In the genomic region with DNA sequence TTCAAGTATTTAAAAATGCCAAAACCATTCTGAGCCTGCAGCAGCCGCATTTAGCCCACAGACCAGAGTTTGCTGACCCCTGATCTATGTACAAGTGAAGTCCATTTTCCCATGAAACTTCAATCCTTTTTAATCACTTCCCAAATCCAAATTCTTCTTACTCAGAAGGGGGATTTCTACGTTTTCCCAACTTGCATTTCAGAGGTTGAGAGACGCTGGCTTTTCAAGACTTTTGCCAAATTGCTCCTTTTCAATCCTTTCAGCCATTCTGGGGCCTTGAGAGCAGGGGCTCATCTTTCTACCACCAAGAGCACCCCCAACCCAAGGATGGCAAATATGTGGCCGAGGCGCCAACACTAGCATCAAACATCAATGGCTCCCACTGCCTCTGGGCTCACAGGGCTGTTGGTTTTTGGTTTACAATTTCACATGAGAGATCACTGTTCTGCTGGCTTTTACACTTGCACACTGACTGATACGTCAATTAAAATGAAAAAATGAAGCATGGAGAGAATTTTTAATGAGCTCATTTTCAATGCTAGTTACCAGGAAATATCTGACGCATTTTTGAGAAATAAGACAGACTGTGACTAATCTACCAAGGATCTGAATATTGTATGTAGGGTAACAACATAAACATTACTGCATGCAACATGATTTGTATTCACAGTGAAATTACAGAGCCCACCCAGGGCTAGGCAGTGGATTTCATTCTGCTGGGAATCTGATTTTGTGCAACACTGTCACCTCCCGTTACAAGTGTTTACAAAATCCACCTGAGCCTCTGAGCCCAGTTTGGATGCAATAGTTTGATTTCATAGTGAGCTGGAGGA, we compare ENCODE assay signal across 2 cellular contexts.
TF ChIP-seq lines count a peak whose summit lies in the region.

No MANE protein-coding gene starts in this region.

TF ChIP-seq in A549, 52 proteins besides CTCF, POLR2A, EP300 and RAD21:
- TF ChIP-seq FOSL2 (IDR thresholded peaks at IDR 0.05) (0 out of 2 replicates have a peak, but pooled peaks have one; percentile 26), FOSL2 (CRISPR knock-in tag; IDR thresholded peaks at IDR 0.05) (peak; percentile 78), CEBPB (IDR thresholded peaks at IDR 0.05) (peak in 1 of 2 experiments; percentile 50; a peak in 1 of 4 replicates), GATA3 (IDR thresholded peaks at IDR 0.05; ENCODE audit: borderline replicate concordance) (peak; percentile 40; the same call in 1 of the 2 replicates)

TF ChIP-seq in GM12891, 5 proteins besides CTCF, POLR2A, EP300 and RAD21:
- TF ChIP-seq SPI1 (IDR thresholded peaks at IDR 0.05; ENCODE audit: low read depth, low read length) = peak; percentile 36; the same call in 1 of the 2 replicates
TF ChIP-seq in GM12891: peak in this region for 1; not testable (repeated sequence) for 4.
